ENCODE assay signal across 15 cellular contexts in the genomic region with DNA sequence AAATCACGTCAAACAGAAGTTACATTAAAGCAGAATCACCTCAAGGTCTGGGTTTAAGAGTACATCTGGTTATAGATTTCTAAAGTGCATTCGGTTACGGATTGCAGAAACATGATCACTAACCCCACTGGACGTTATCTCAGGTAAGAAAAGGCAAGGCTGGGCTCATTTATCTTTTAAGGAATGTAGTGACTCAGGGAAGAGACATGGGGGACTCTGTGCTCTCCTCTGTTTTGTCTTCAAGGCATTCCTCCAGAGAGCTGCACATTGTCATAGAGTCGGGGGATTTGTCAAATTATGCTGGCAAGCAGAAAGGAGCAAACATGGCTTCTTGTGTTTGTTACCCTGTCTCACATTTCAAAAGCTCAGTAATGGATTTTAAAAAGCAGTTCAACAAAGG. TPM values are rescaled to one million over a fixed set of nuclear protein-coding genes. Genes with fewer than 3 reads are reported as not detected.
DNase-seq lines count a peak whose midpoint lies in the region; ATAC-seq and TF ChIP-seq lines count a peak whose summit lies in the region.
"Had no signal": no experiment of that assay in that cellular context is flagged by ENCODE, and none has a peak within 500 bp of the region (broad histone marks: within the 10 kb centered on the region; RNA-seq: fewer than 3 reads in every experiment).

No MANE protein-coding gene starts in this region.

- H3K9me3 ChIP-seq in NT2/D1 (ENCODE audit: insufficient read depth, low read length) (no peaks in the 10 kb centered on the region), hepatocyte (ENCODE audit: low read depth) (no peaks in the 10 kb centered on the region), neural progenitor cell (ENCODE audit: low read depth) (no peaks in the 10 kb centered on the region), left lung (no peaks in the 10 kb centered on the region)

- H3K27me3 ChIP-seq in GM23338 (ENCODE audit: insufficient read depth), result no peaks in the 10 kb centered on the region
- no peaks in the 10 kb centered on the region for H3K27me3 ChIP-seq in NT2/D1 (ENCODE audit: insufficient read depth, insufficient read length)
- H3K27me3 ChIP-seq in hepatocyte, result no peaks in the 10 kb centered on the region
- no peaks in the 10 kb centered on the region for H3K27me3 ChIP-seq in neural progenitor cell
- no peaks in the 10 kb centered on the region for H3K27me3 ChIP-seq in left lung

- no peaks in the 10 kb centered on the region for H3F3A ChIP-seq in GM23338 (replicated peaks; ENCODE audit: low read depth)
- H3F3A ChIP-seq in neural progenitor cell (ENCODE audit: low read depth), result peaks cover 6% of the 10 kb centered on the region

- H3K4me3 ChIP-seq in GM23338, result no peak overlapping the region
- no peak overlapping the region for H3K4me3 ChIP-seq in NT2/D1 (ENCODE audit: insufficient read length, low read depth)
- no peak overlapping the region for H3K4me3 ChIP-seq in hepatocyte
- no peak overlapping the region for H3K4me3 ChIP-seq in neural progenitor cell
- H3K4me3 ChIP-seq in left lung, result no peak overlapping the region

- H3K27ac Mint-ChIP-seq in GM23338, result 0 out of 2 replicates have a peak overlapping the region, but pooled peaks have one; percentile 21
- peak overlapping the region; percentile 80 for H3K27ac Mint-ChIP-seq in neural progenitor cell
- H3K27ac Mint-ChIP-seq: B cell had no signal

- intact Hi-C loops in left lung (cut with DNase I), result no loop called here

- H2AFZ ChIP-seq in GM23338 (no peak overlapping the region), hepatocyte (no peak overlapping the region), neural progenitor cell (replicated peaks) (no peak overlapping the region)

- H3K79me2 ChIP-seq in GM23338 (replicated peaks; ENCODE audit: insufficient read depth), result no peaks in the 10 kb centered on the region
- peaks cover 13% of the 10 kb centered on the region for H3K79me2 ChIP-seq in hepatocyte
- no peaks in the 10 kb centered on the region for H3K79me2 ChIP-seq in neural progenitor cell (ENCODE audit: low read depth)

- H3K4me1 ChIP-seq in GM23338 (ENCODE audit: insufficient read depth) (no peaks in the 10 kb centered on the region), NT2/D1 (ENCODE audit: insufficient read depth, insufficient read length) (peaks cover 4% of the 10 kb centered on the region), hepatocyte (ENCODE audit: insufficient read depth) (peaks cover 8% of the 10 kb centered on the region), neural progenitor cell (peaks cover 10% of the 10 kb centered on the region), left lung (no peaks in the 10 kb centered on the region)

- H3K9me3 Mint-ChIP-seq in GM23338 (no peaks in the 10 kb centered on the region), neural progenitor cell (no peaks in the 10 kb centered on the region)
- H3K9me3 Mint-ChIP-seq: CD4-positive, alpha-beta memory T cell had no signal

- H3K4me3 Mint-ChIP-seq in GM23338 (no peak overlapping the region), neural progenitor cell (no peak overlapping the region)
- H3K4me3 Mint-ChIP-seq: B cell; CD4-positive, alpha-beta memory T cell had no signal

- H3K36me3 Mint-ChIP-seq in GM23338 (ENCODE audit: low read depth), result peaks cover 5% of the 10 kb centered on the region; the same call in 2 of the 3 replicates
- H3K36me3 Mint-ChIP-seq in neural progenitor cell, result peaks cover 4% of the 10 kb centered on the region

- DNase-seq in GM23338 (ENCODE audit: low spot score), result peak; percentile 39
- peak; percentile 33 for DNase-seq in NT2/D1 (ENCODE audit: low read depth, low spot score)
- DNase-seq in hepatocyte (ENCODE audit: low spot score), result peak; percentile 23
- peak; percentile 67 for DNase-seq in neural progenitor cell (ENCODE audit: low spot score)
- DNase-seq in DMS114 treated with DMSO at 0.1 percent for 48 hours (lab: John Stamatoyannopoulos, UW; ENCODE audit: unreplicated experiment), result no peak
- DNase-seq in left lung, result no peak
- DNase-seq in C1 segment of cervical spinal cord (lab: John Stamatoyannopoulos, UW), result no peak
- no peak for DNase-seq in superior temporal gyrus (ENCODE audit: extremely low spot score)
- DNase-seq: CD4-positive, alpha-beta memory T cell; H7; NCI-H1048; NCI-H146; NCI-H2107; PC-3 had no signal

- H3K27me3 Mint-ChIP-seq in GM23338 (ENCODE audit: insufficient read depth, low read depth, poor library complexity) (peaks cover 2% of the 10 kb centered on the region), neural progenitor cell (ENCODE audit: insufficient read depth, low read depth) (no peaks in the 10 kb centered on the region)
- H3K27me3 Mint-ChIP-seq: B cell; CD4-positive, alpha-beta memory T cell had no signal

- H3K4me1 Mint-ChIP-seq in GM23338, result peaks cover 4% of the 10 kb centered on the region; the same call in 2 of the 3 replicates
- peaks cover 9% of the 10 kb centered on the region for H3K4me1 Mint-ChIP-seq in neural progenitor cell

- peaks cover 4% of the 10 kb centered on the region; the same call in 1 of the 2 replicates for H3K36me3 ChIP-seq in GM23338 (ENCODE audit: insufficient read depth)
- H3K36me3 ChIP-seq in NT2/D1 (ENCODE audit: insufficient read depth, insufficient read length, low read length), result peaks cover 3% of the 10 kb centered on the region
- no peaks in the 10 kb centered on the region for H3K36me3 ChIP-seq in hepatocyte (replicated peaks; ENCODE audit: insufficient read depth, low read depth)
- H3K36me3 ChIP-seq in neural progenitor cell, result no peaks in the 10 kb centered on the region
- peaks cover 0 to 12% of the 10 kb centered on the region in 2 donors for H3K36me3 ChIP-seq in left lung

- H3K27ac ChIP-seq in GM23338 (ENCODE audit: low read depth) (no peak overlapping the region), hepatocyte (peak overlapping the region; percentile 61), neural progenitor cell (peak overlapping the region; percentile 65), left lung (no peak overlapping the region)

- H3K4me2 ChIP-seq in GM23338 (no peak overlapping the region), hepatocyte (peak overlapping the region; percentile 55), neural progenitor cell (peak overlapping the region; percentile 26)

- TF ChIP-seq CTCF in GM23338 (conservative IDR thresholded peaks at IDR 0.05; ENCODE audit: low read depth in 2 of 2) (no peak), hepatocyte (IDR thresholded peaks at IDR 0.05; ENCODE audit: poor library complexity) (no peak), neural progenitor cell (IDR thresholded peaks at IDR 0.05) (no peak), left lung (IDR thresholded peaks at IDR 0.05) (no peak)

- H4K20me1 ChIP-seq in GM23338 (replicated peaks; ENCODE audit: insufficient read depth) (no peaks in the 10 kb centered on the region), hepatocyte (ENCODE audit: insufficient read depth, poor library complexity, severe bottlenecking) (no peaks in the 10 kb centered on the region), neural progenitor cell (ENCODE audit: low read depth) (no peaks in the 10 kb centered on the region)

- peak; percentile 76 for ATAC-seq in GM23338
- no peak for ATAC-seq in left lung
- ATAC-seq: PC-3 had no signal

- 25% methylated on average over 5 of the region's 5 CpGs for WGBS in hepatocyte (ENCODE audit: low lambda C conversion rate, missing lambda C conversion rate)

- no peaks in the 10 kb centered on the region for H3K9me2 ChIP-seq in GM23338 (ENCODE audit: insufficient read depth)
- H3K9me2 ChIP-seq in hepatocyte (replicated peaks; ENCODE audit: insufficient read depth), result no peaks in the 10 kb centered on the region

- no peak overlapping the region for H3K9ac ChIP-seq in NT2/D1 (ENCODE audit: insufficient read length, low read depth)
- H3K9ac ChIP-seq in neural progenitor cell, result no peak overlapping the region

TF ChIP-seq in GM23338, 12 proteins besides CTCF, POLR2A, EP300 and RAD21 (continues in another document):
- TF ChIP-seq JUNB (IDR thresholded peaks at IDR 0.05; ENCODE audit: unreplicated experiment) (no peak), NANOG (IDR thresholded peaks at IDR 0.05; ENCODE audit: borderline replicate concordance) (no peak), CREB1 (CRISPR knock-in tag; IDR thresholded peaks at IDR 0.05; ENCODE audit: low read depth) (no peak), ZNF331 (CRISPR knock-in tag; IDR thresholded peaks at IDR 0.05; ENCODE audit: low read depth) (no peak), EZH2 (IDR thresholded peaks at IDR 0.05; ENCODE audit: low read depth, unreplicated experiment) (no peak), POLR2AphosphoS5 (IDR thresholded peaks at IDR 0.05; ENCODE audit: low read depth) (no peak)
- TF ChIP-seq, protein P1, sequence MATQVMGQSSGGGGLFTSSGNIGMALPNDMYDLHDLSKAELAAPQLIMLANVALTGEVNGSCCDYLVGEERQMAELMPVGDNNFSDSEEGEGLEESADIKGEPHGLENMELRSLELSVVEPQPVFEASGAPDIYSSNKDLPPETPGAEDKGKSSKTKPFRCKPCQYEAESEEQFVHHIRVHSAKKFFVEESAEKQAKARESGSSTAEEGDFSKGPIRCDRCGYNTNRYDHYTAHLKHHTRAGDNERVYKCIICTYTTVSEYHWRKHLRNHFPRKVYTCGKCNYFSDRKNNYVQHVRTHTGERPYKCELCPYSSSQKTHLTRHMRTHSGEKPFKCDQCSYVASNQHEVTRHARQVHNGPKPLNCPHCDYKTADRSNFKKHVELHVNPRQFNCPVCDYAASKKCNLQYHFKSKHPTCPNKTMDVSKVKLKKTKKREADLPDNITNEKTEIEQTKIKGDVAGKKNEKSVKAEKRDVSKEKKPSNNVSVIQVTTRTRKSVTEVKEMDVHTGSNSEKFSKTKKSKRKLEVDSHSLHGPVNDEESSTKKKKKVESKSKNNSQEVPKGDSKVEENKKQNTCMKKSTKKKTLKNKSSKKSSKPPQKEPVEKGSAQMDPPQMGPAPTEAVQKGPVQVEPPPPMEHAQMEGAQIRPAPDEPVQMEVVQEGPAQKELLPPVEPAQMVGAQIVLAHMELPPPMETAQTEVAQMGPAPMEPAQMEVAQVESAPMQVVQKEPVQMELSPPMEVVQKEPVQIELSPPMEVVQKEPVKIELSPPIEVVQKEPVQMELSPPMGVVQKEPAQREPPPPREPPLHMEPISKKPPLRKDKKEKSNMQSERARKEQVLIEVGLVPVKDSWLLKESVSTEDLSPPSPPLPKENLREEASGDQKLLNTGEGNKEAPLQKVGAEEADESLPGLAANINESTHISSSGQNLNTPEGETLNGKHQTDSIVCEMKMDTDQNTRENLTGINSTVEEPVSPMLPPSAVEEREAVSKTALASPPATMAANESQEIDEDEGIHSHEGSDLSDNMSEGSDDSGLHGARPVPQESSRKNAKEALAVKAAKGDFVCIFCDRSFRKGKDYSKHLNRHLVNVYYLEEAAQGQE (IDR thresholded peaks at IDR 0.05; ENCODE audit: unreplicated experiment), result no peak

RNA-seq across cellular contexts. Expression of a gene that starts 14.3 kb away (rescaled TPM):
- total RNA-seq in GM23338 (2014; rRNA removed; shearing (Covaris generic)), result 6.3 and 9.9 TPM in 2 replicates
- 12.2 and 14.9 TPM in 2 replicates for polyA plus RNA-seq in GM23338 (2016; fragmentation: Nextera tagmentation; extraction: Ambion mirVana)
- total RNA-seq in hepatocyte, result 11.7 and 17.7 TPM in 2 replicates
- polyA plus RNA-seq in hepatocyte, result 18.6 and 22.3 TPM in 2 replicates
- total RNA-seq in neural progenitor cell (ENCODE audit: low replicate concordance), result 5.2 and 7.1 TPM in 2 replicates
- total RNA-seq in left lung, result 10 to 100 TPM; 11.3 to 13.4 TPM

Comparison
In these comparisons a context has a peak if more than half of its experiments do, and no peak if none do; other contexts are left out.
1. DNase-seq: peak in GM23338 (single experiment), NT2/D1 (single experiment), hepatocyte (single experiment) and neural progenitor cell (single experiment); none in DMS114 treated with DMSO at 0.1 percent for 48 hours (single experiment), left lung (0 of 2), C1 segment of cervical spinal cord (0 of 14) and superior temporal gyrus (single experiment).
2. H3K27ac ChIP-seq: peak in hepatocyte (single experiment) and neural progenitor cell (single experiment); none in GM23338 (single experiment) and left lung (0 of 2).